23 cellular contexts compared by ENCODE assay signal in genomic region chr6:16600701-16601100, GRCh38.
DNase-seq lines count a peak whose midpoint lies in the region; ATAC-seq, FAIRE-seq and TF ChIP-seq lines count a peak whose summit lies in the region.
"Had no signal": no experiment of that assay in that cellular context is flagged by ENCODE, and none has a peak within 500 bp of the region (broad histone marks: within the 10 kb centered on the region; RNA-seq: fewer than 3 reads in every experiment).

No MANE protein-coding gene starts in this region.

- TF ChIP-seq POLR2A in GM12891 (IDR thresholded peaks at IDR 0.05; ENCODE audit: low read depth, low read length) = no peak
- TF ChIP-seq POLR2A in transverse colon (IDR thresholded peaks at IDR 0.05) = no peak
- TF ChIP-seq POLR2A in lower leg skin (IDR thresholded peaks at IDR 0.05) = no peak

- H3K4me3 Mint-ChIP-seq in activated T-helper 17 cell treated with anti-CD3 and anti-CD28 coated beads, Interleukin-2, amount 50 U/mL, for 72 hours = peak overlapping the region; percentile 66
- H3K4me3 Mint-ChIP-seq: CD4-positive, CD25-positive, alpha-beta regulatory T cell; CD8-positive, alpha-beta T cell; GM23338; H9 had no signal

- WGBS in transverse colon (ENCODE audit: low coverage in 1 of 2), 2 donors = 95% methylated on average over 4 of the region's 4 CpGs
- 83 to 90% methylated on average over 4 of the region's 4 CpGs for whole genome bisulfite sequencing in lower leg skin, 2 donors

- H3K9ac ChIP-seq in BLaER1 = no peak overlapping the region

- intact Hi-C loops in transverse colon (cut with DNase I; ENCODE audit: low total_unique reads) = no loop called here
- intact Hi-C loops in lower leg skin (cut with DNase I; ENCODE audit: low total_unique reads) = no loop called here

- no peak for TF ChIP-seq EP300 in transverse colon (IDR thresholded peaks at IDR 0.05; ENCODE audit: low read depth)

- peaks cover 34% of the 10 kb centered on the region for H3K36me3 Mint-ChIP-seq in activated T-helper 17 cell treated with anti-CD3 and anti-CD28 coated beads, Interleukin-2, amount 50 U/mL, for 72 hours (ENCODE audit: low read depth)

- H3K4me1 Mint-ChIP-seq in activated T-helper 17 cell treated with anti-CD3 and anti-CD28 coated beads, Interleukin-2, amount 50 U/mL, for 72 hours = peaks cover 30% of the 10 kb centered on the region

- H3K9me3 ChIP-seq in BLaER1 = no peaks in the 10 kb centered on the region
- H3K9me3 ChIP-seq in transverse colon = no peaks in the 10 kb centered on the region
- H3K9me3 ChIP-seq: A549, BE2C, Caco-2 had no signal

- H3K9me3 Mint-ChIP-seq in activated T-helper 17 cell treated with anti-CD3 and anti-CD28 coated beads, Interleukin-2, amount 50 U/mL, for 72 hours = no peaks in the 10 kb centered on the region
- H3K9me3 Mint-ChIP-seq: CD8-positive, alpha-beta T cell; GM23338; H9 had no signal

- H3K4me2 ChIP-seq in BLaER1 = peak overlapping the region; percentile 56
- H3K4me2 ChIP-seq: A549, GM23338 had no signal

- peak; percentile 64 for FAIRE-seq in GM12891 (lab: Jason Lieb, UNC)
- FAIRE-seq: A549, G401.6 had no signal

- H4K20me1 ChIP-seq in BLaER1 = no peaks in the 10 kb centered on the region

- no peaks in the 10 kb centered on the region for H3K27me3 Mint-ChIP-seq in activated T-helper 17 cell treated with anti-CD3 and anti-CD28 coated beads, Interleukin-2, amount 50 U/mL, for 72 hours
- H3K27me3 Mint-ChIP-seq: CD4-positive, CD25-positive, alpha-beta regulatory T cell had no signal

- H3K27ac ChIP-seq in BLaER1 (no peak overlapping the region), foreskin keratinocyte (no peak overlapping the region), transverse colon (no peak overlapping the region)
- H3K27ac ChIP-seq: A549, C4-2B had no signal

- DNase-seq in GM12891 (ENCODE audit: insufficient read length, low spot score) (no peak), foreskin keratinocyte (peak; percentile 42 to 72), transverse colon (no peak), lower leg skin (ENCODE audit: low spot score in 2 of 2) (no peak)
- DNase-seq: 8988T; ACHN; AML-193; BE2C; Caco-2; CD4-positive, CD25-positive, alpha-beta regulatory T cell; CD8-positive, alpha-beta T cell; DMS153; DND-41; H9 had no signal

- in situ Hi-C loops in transverse colon (cut with MboI; ENCODE audit: low pct_ligation_motif_present in 1 of 4, low pct_unique_long_range_greater_than_20kb in 1 of 4, low sequenced_read_pairs in 3 of 4) = no loop called here

- no peaks in the 10 kb centered on the region for H3K27me3 ChIP-seq in BLaER1
- no peaks in the 10 kb centered on the region for H3K27me3 ChIP-seq in foreskin keratinocyte
- H3K27me3 ChIP-seq in transverse colon = no peaks in the 10 kb centered on the region
- H3K27me3 ChIP-seq: BE2C had no signal

- H3K36me3 ChIP-seq in BLaER1 (no peaks in the 10 kb centered on the region), transverse colon (no peaks in the 10 kb centered on the region)
- H3K36me3 ChIP-seq: BE2C had no signal

- H3K4me1 ChIP-seq in BLaER1 = peaks cover 59% of the 10 kb centered on the region
- H3K4me1 ChIP-seq in foreskin keratinocyte = peaks cover 24% of the 10 kb centered on the region
- no peaks in the 10 kb centered on the region for H3K4me1 ChIP-seq in transverse colon
- H3K4me1 ChIP-seq: A549, BE2C, Caco-2 had no signal

- H3K4me3 ChIP-seq in BLaER1 (no peak overlapping the region), transverse colon (no peak overlapping the region), lower leg skin (ENCODE audit: low read depth, poor library complexity, severe bottlenecking) (no peak overlapping the region)
- H3K4me3 ChIP-seq: A549, GM23338 had no signal

- TF ChIP-seq CTCF in foreskin keratinocyte (conservative IDR thresholded peaks at IDR 0.05) (no peak), transverse colon (IDR thresholded peaks at IDR 0.05) (no peak), lower leg skin (IDR thresholded peaks at IDR 0.05) (no peak)

- ATAC-seq in activated T-helper 17 cell treated with anti-CD3 and anti-CD28 coated beads, Interleukin-2, amount 50 U/mL, for 72 hours (replicated peaks) = no peak
- ATAC-seq in foreskin keratinocyte (no peak), HG03521 (IDR thresholded peaks at IDR 0.05; ENCODE audit: unreplicated experiment) (no peak), HG02840 (IDR thresholded peaks at IDR 0.05; ENCODE audit: low FRiP score, unreplicated experiment) (no peak)
- ATAC-seq: A549; CD8-positive, alpha-beta T cell; GM23338; HCT116 had no signal

- H3K27ac Mint-ChIP-seq in activated T-helper 17 cell treated with anti-CD3 and anti-CD28 coated beads, Interleukin-2, amount 50 U/mL, for 72 hours = no peak overlapping the region
- H3K27ac Mint-ChIP-seq: CD4-positive, CD25-positive, alpha-beta regulatory T cell; CD8-positive, alpha-beta T cell; GM23338; H9 had no signal

TF ChIP-seq in GM12891, 5 proteins besides CTCF, POLR2A, EP300 and RAD21:
- TF ChIP-seq SPI1 (IDR thresholded peaks at IDR 0.05; ENCODE audit: low read depth, low read length) = no peak
- no peak for TF ChIP-seq POU2F2 (IDR thresholded peaks at IDR 0.05; ENCODE audit: low read depth, low read length)
TF ChIP-seq in GM12891: peak in this region for 0.

Comparison
In these comparisons a context has a peak if more than half of its experiments do, and no peak if none do; other contexts are left out.
1. DNase-seq: peak in foreskin keratinocyte (2 of 2); none in GM12891 (single experiment), transverse colon (single experiment) and lower leg skin (0 of 2).